8 cellular contexts compared by ENCODE assay signal in the genomic region with DNA sequence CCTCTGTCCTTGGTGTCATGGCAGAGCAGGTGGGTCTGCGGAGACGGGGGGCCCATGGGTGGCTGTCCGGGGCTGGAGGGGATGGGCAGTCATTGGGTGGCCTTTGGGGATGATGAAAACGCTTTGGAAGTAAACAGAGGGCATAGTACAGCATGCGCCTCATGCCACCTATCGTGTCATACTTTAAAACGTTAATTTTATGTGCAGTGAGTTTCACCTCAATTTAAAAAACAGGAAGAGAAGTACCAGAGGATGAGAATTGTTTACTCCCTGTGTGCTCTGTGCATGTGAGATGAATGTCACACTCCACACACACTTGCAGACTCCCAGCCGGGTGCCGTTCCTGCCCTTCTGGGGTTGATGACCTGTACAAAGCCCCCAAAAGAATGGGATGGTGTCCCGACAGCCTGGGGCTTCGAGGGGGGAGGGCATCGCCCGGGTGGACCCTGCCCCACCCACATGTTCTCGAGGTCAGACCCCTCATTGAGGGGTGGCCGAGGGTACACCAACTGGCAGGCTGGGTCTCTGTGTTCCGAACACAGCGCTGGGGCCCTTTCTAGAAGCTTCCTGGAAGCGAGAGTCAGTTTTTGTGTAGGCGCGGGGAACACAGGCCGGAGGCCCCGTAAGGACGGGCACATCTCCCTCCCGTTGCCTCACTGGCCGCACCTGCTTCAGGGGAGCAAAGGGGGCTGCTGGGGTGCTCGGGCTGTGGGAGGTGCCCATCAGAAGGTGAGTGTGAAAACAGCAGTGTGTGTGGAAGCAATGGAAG.
DNase-seq lines count a peak whose midpoint lies in the region; ATAC-seq and TF ChIP-seq lines count a peak whose summit lies in the region.
"Not testable (repeated sequence)": the region's sequence is repeated elsewhere in the genome, so short reads cannot be mapped to it uniquely, and the experiment has no call there.

No MANE protein-coding gene starts in this region.

- not testable (repeated sequence) for H4K20me1 ChIP-seq in BLaER1 treated with 17β-estradiol and CSF1 and Interleukin-3, amounts not matched to agents 10 nM and 100 nM

- peaks cover 3 to 23% (median 19%) of the 10 kb centered on the region in 10 experiments for H3K4me1 ChIP-seq in BLaER1 treated with 17β-estradiol and CSF1 and Interleukin-3, amounts not matched to agents 10 nM and 100 nM
- H3K4me1 ChIP-seq in CD8-positive, alpha-beta T cell (ENCODE audit: insufficient read depth, low read length); lower lobe of right lung; ovary (ENCODE audit: insufficient read depth): not testable (repeated sequence)

- not testable (repeated sequence) for TF ChIP-seq POLR2A in ovary (IDR thresholded peaks at IDR 0.05)

- 88 to 92% (median 89%) methylated on average over 26 of the region's 26 CpGs for WGBS in ovary, 3 donors

- not testable (repeated sequence) for H3K4me3 Mint-ChIP-seq in CD8-positive, alpha-beta T cell; T-helper 17 cell; stimulated activated naive B cell treated with anti-CD40 and anti-IgM and Interleukin-4, amounts not matched to agents 10 μg/mL and 1 μg/mL and 100 μg/mL, for 72 hours

- TF ChIP-seq EP300 in ovary (IDR thresholded peaks at IDR 0.05), result not testable (repeated sequence)

- peak overlapping the region in 9 of 11 experiments; percentile 29 to 74 (median 62); a peak in 18 of 22 replicates for H3K4me2 ChIP-seq in BLaER1 treated with 17β-estradiol and CSF1 and Interleukin-3, amounts not matched to agents 10 nM and 100 nM

- ATAC-seq in CD8-positive, alpha-beta T cell, result peak; percentile 70
- not testable (repeated sequence) for ATAC-seq in T-helper 17 cell; activated naive CD4-positive, alpha-beta T cell treated with anti-CD3 and anti-CD28 coated beads, Interleukin-2, amount 50 U/mL, for 72 hours; Right ventricle myocardium inferior; lower lobe of right lung; stimulated activated naive B cell treated with anti-CD40 and anti-IgM and Interleukin-4, amounts not matched to agents 10 μg/mL and 1 μg/mL and 100 μg/mL, for 72 hours (replicated peaks)

- TF ChIP-seq CTCF in CD8-positive, alpha-beta T cell (IDR thresholded peaks at IDR 0.05); lower lobe of right lung (IDR thresholded peaks at IDR 0.05); ovary (IDR thresholded peaks at IDR 0.05): not testable (repeated sequence)

- POLR2A ChIA-PET in CD8-positive, alpha-beta T cell (lab: Charles Lee), result not testable (repeated sequence)

- intact Hi-C loops in CD8-positive, alpha-beta T cell (cut with DNase I, micrococcal nuclease); Right ventricle myocardium inferior (cut with DNase I); lower lobe of right lung (cut with DNase I); ovary (cut with DNase I): not testable (repeated sequence)

- not testable (repeated sequence) for H3K36me3 Mint-ChIP-seq in CD8-positive, alpha-beta T cell; T-helper 17 cell (ENCODE audit: low read depth); activated naive CD4-positive, alpha-beta T cell treated with anti-CD3 and anti-CD28 coated beads, Interleukin-2, amount 50 U/mL, for 72 hours
- peaks cover 35 to 42% of the 10 kb centered on the region in 2 donors for H3K36me3 Mint-ChIP-seq in stimulated activated naive B cell treated with anti-CD40 and anti-IgM and Interleukin-4, amounts not matched to agents 10 μg/mL and 1 μg/mL and 100 μg/mL, for 72 hours

- H3K27ac ChIP-seq in BLaER1 treated with 17β-estradiol and CSF1 and Interleukin-3, amounts not matched to agents 10 nM and 100 nM, result peak overlapping the region in 3 of 11 experiments; percentile 44 to 63 (median 61); a peak in 3 of 22 replicates
- H3K27ac ChIP-seq in CD8-positive, alpha-beta T cell (ENCODE audit: low read depth, low read length); lower lobe of right lung: not testable (repeated sequence)
- peak overlapping the region in 1 of 2 donors; percentile 53 for H3K27ac ChIP-seq in ovary

- not testable (repeated sequence) for DNase-seq in CD8-positive, alpha-beta T cell; T-helper 17 cell; activated naive CD4-positive, alpha-beta T cell treated with anti-CD3 and anti-CD28 coated beads, Interleukin-2, amount 50 U/mL, for 72 hours (ENCODE audit: low spot score in 2 of 2); stimulated activated naive B cell treated with anti-CD40 and anti-IgM and Interleukin-4, amounts not matched to agents 10 μg/mL and 1 μg/mL and 100 μg/mL, for 72 hours
- DNase-seq in Right ventricle myocardium inferior (ENCODE audit: missing footprints) (peak; percentile 45), lower lobe of right lung (peak; percentile 9), ovary (peak in 3 of 5 donors; percentile 18 to 31 (median 23))

- H3K9me3 ChIP-seq in BLaER1 treated with 17β-estradiol and CSF1 and Interleukin-3, amounts not matched to agents 10 nM and 100 nM (replicated peaks in 1 of 11), result peaks cover 3 to 10% (median 7%) of the 10 kb centered on the region in 11 experiments; a peak in 13 of 22 replicates
- H3K9me3 ChIP-seq in CD8-positive, alpha-beta T cell (ENCODE audit: low read length); T-helper 17 cell (ENCODE audit: control insufficient read depth, low read length, poor library complexity, severe bottlenecking); lower lobe of right lung; ovary: not testable (repeated sequence)

- not testable (repeated sequence) for H3K36me3 ChIP-seq in BLaER1 treated with 17β-estradiol and CSF1 and Interleukin-3, amounts not matched to agents 10 nM and 100 nM; CD8-positive, alpha-beta T cell (ENCODE audit: insufficient read depth, low read length); lower lobe of right lung; ovary

- CTCF ChIA-PET in CD8-positive, alpha-beta T cell (lab: Charles Lee), result not testable (repeated sequence)

- peaks cover 17% of the 10 kb centered on the region for H3K4me1 Mint-ChIP-seq in CD8-positive, alpha-beta T cell (ENCODE audit: low read depth)
- not testable (repeated sequence) for H3K4me1 Mint-ChIP-seq in T-helper 17 cell; stimulated activated naive B cell treated with anti-CD40 and anti-IgM and Interleukin-4, amounts not matched to agents 10 μg/mL and 1 μg/mL and 100 μg/mL, for 72 hours

- not testable (repeated sequence) for H3K4me3 ChIP-seq in BLaER1 treated with 17β-estradiol and CSF1 and Interleukin-3, amounts not matched to agents 10 nM and 100 nM; CD8-positive, alpha-beta T cell (ENCODE audit: low read depth, low read length); lower lobe of right lung; ovary

- H3K9ac ChIP-seq in BLaER1 treated with 17β-estradiol and CSF1 and Interleukin-3, amounts not matched to agents 10 nM and 100 nM, result not testable (repeated sequence)

- H3K27ac Mint-ChIP-seq in CD8-positive, alpha-beta T cell, result peak overlapping the region; percentile 70
- peak overlapping the region; percentile 83 for H3K27ac Mint-ChIP-seq in T-helper 17 cell
- H3K27ac Mint-ChIP-seq in activated naive CD4-positive, alpha-beta T cell treated with anti-CD3 and anti-CD28 coated beads, Interleukin-2, amount 50 U/mL, for 72 hours, result peak overlapping the region; percentile 65 to 68
- peak overlapping the region; percentile 76 for H3K27ac Mint-ChIP-seq in stimulated activated naive B cell treated with anti-CD40 and anti-IgM and Interleukin-4, amounts not matched to agents 10 μg/mL and 1 μg/mL and 100 μg/mL, for 72 hours

- H3K27me3 Mint-ChIP-seq in CD8-positive, alpha-beta T cell (ENCODE audit: low read depth); T-helper 17 cell; stimulated activated naive B cell treated with anti-CD40 and anti-IgM and Interleukin-4, amounts not matched to agents 10 μg/mL and 1 μg/mL and 100 μg/mL, for 72 hours: not testable (repeated sequence)

- H3K9me3 Mint-ChIP-seq in CD8-positive, alpha-beta T cell; activated naive CD4-positive, alpha-beta T cell treated with anti-CD3 and anti-CD28 coated beads, Interleukin-2, amount 50 U/mL, for 72 hours; stimulated activated naive B cell treated with anti-CD40 and anti-IgM and Interleukin-4, amounts not matched to agents 10 μg/mL and 1 μg/mL and 100 μg/mL, for 72 hours: not testable (repeated sequence)

- H3K27me3 ChIP-seq in BLaER1 treated with 17β-estradiol and CSF1 and Interleukin-3, amounts not matched to agents 10 nM and 100 nM; CD8-positive, alpha-beta T cell (ENCODE audit: insufficient read depth, low read length); lower lobe of right lung (ENCODE audit: low read depth); ovary: not testable (repeated sequence)
